In the genomic region with DNA sequence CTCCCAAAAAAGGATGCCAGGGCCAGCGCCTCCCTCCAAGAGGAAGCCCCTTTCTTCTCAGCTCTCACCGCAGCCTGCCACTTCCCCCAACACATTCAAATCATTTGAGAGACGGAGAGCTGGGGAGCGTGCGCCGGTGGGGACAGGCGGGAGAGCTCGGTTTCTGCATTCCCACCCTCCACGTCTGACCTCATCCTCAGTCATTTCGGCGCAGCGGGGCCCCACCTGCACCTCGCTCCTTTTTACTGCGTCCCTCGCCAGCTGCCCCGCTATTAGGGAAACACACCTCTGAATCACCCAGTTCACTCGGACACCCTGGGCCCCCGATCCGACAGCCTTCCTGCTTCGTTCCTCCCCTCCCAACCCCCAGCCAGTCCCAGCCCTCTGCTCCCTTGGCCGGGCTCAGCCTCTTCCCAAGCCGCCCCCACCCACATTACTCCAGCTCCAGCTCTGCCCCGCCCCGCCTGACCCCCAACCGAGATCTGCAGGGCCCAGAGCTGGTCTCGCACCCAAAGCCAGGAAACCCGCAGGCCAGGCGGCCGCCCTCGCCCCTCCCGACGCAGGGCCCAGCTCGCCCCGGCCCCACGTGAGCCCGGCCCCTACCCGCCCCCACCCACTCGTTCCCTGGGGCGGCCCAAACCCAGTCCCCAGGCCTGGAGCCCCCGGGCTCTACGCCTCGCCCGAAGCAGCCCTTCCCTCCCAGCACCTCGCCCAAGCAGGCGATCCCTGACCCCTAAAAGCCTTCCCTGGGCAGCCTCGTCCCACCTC, we compare ENCODE assay signal across 1 cellular context.
TF ChIP-seq lines count a peak whose summit lies in the region.

No MANE protein-coding gene starts in this region.

TF ChIP-seq in HEK293, 187 proteins besides CTCF, POLR2A, EP300 and RAD21 (continued from another document):
- TF ChIP-seq, protein P1, sequence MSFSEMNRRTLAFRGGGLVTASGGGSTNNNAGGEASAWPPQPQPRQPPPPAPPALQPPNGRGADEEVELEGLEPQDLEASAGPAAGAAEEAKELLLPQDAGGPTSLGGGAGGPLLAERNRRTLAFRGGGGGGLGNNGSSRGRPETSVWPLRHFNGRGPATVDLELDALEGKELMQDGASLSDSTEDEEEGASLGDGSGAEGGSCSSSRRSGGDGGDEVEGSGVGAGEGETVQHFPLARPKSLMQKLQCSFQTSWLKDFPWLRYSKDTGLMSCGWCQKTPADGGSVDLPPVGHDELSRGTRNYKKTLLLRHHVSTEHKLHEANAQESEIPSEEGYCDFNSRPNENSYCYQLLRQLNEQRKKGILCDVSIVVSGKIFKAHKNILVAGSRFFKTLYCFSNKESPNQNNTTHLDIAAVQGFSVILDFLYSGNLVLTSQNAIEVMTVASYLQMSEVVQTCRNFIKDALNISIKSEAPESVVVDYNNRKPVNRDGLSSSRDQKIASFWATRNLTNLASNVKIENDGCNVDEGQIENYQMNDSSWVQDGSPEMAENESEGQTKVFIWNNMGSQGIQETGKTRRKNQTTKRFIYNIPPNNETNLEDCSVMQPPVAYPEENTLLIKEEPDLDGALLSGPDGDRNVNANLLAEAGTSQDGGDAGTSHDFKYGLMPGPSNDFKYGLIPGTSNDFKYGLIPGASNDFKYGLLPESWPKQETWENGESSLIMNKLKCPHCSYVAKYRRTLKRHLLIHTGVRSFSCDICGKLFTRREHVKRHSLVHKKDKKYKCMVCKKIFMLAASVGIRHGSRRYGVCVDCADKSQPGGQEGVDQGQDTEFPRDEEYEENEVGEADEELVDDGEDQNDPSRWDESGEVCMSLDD (tag by site-specific recombination; IDR thresholded peaks at IDR 0.05), result peak; percentile 13; the same call in 1 of the 2 replicates
- peak; percentile 79 for TF ChIP-seq SP2 (tag by site-specific recombination; IDR thresholded peaks at IDR 0.05)
